Comparison of ENCODE assay signal across 2 cellular contexts in genomic region chr17:72487731-72488325, GRCh38.
TF ChIP-seq lines count a peak whose summit lies in the region.

No MANE protein-coding gene starts in this region.

TF ChIP-seq in IMR-90, 13 proteins besides CTCF, POLR2A, EP300 and RAD21:
- no peak for TF ChIP-seq MAFK (IDR thresholded peaks at IDR 0.05; ENCODE audit: low read depth, low read length)
- no peak for TF ChIP-seq MAZ (IDR thresholded peaks at IDR 0.05; ENCODE audit: borderline replicate concordance, low read depth, low read length)
- no peak for TF ChIP-seq MXI1 (IDR thresholded peaks at IDR 0.05; ENCODE audit: borderline replicate concordance, low read depth, low read length)
- TF ChIP-seq NFE2L2 (IDR thresholded peaks at IDR 0.05; ENCODE audit: low read depth, low read length): no peak
- no peak for TF ChIP-seq SMC3 (IDR thresholded peaks at IDR 0.05; ENCODE audit: low read depth, low read length)
- TF ChIP-seq CEBPB (IDR thresholded peaks at IDR 0.05; ENCODE audit: low read depth, low read length): no peak
- no peak for TF ChIP-seq ELK1 (IDR thresholded peaks at IDR 0.05; ENCODE audit: borderline replicate concordance, low read depth, low read length)
- no peak for TF ChIP-seq RFX5 (IDR thresholded peaks at IDR 0.05; ENCODE audit: low read depth, low read length)
- TF ChIP-seq USF2 (IDR thresholded peaks at IDR 0.05; ENCODE audit: low read depth, low read length): no peak
- no peak for TF ChIP-seq BHLHE40 (IDR thresholded peaks at IDR 0.05; ENCODE audit: low read depth, low read length)

TF ChIP-seq in H1, 55 proteins besides CTCF, POLR2A, EP300 and RAD21:
- TF ChIP-seq CBX8 (IDR thresholded peaks at IDR 0.05; ENCODE audit: borderline replicate concordance, low read depth, low read length) (no peak), BCL11A (IDR thresholded peaks at IDR 0.05; ENCODE audit: low read depth in 2 of 2, low read length in 2 of 2) (no peak), KDM5A (IDR thresholded peaks at IDR 0.05; ENCODE audit: low read length) (no peak), ZNF274 (IDR thresholded peaks at IDR 0.05; ENCODE audit: borderline replicate concordance, extremely low read depth, low read length) (no peak), TCF12 (IDR thresholded peaks at IDR 0.05; ENCODE audit: low read depth, low read length) (no peak), CTBP2 (IDR thresholded peaks at IDR 0.05; ENCODE audit: borderline replicate concordance, insufficient read depth, insufficient read length, low read length) (no peak), YY1 (IDR thresholded peaks at IDR 0.05; ENCODE audit: low read depth, low read length) (no peak), SP2 (IDR thresholded peaks at IDR 0.05; ENCODE audit: low read length) (no peak), NRF1 (IDR thresholded peaks at IDR 0.05; ENCODE audit: low read depth, low read length) (no peak), SP4 (IDR thresholded peaks at IDR 0.05; ENCODE audit: low read length) (no peak), MAFK (IDR thresholded peaks at IDR 0.05; ENCODE audit: low read depth, low read length) (no peak), SIRT6 (IDR thresholded peaks at IDR 0.05; ENCODE audit: low read length) (no peak), SAP30 (IDR thresholded peaks at IDR 0.05; ENCODE audit: insufficient read depth, insufficient replicate concordance, low read length) (no peak)
TF ChIP-seq in H1: peak in this region for 0.
